In genomic region chr1:153598309-153599172, GRCh38 we compare ENCODE assay signal across 8 cellular contexts. TPM values are rescaled to one million over a fixed set of nuclear protein-coding genes. Genes with fewer than 3 reads are reported as not detected.
DNase-seq lines count a peak whose midpoint lies in the region; ATAC-seq and TF ChIP-seq lines count a peak whose summit lies in the region.

No MANE protein-coding gene starts in this region.

- H3K4me2 ChIP-seq in GM23338 (peak overlapping the region; percentile 73), Karpas-422 (ENCODE audit: low read depth, low read length, poor library complexity, severe bottlenecking) (peak overlapping the region; percentile 60)

- H3K4me3 Mint-ChIP-seq in GM23338: peak overlapping the region; percentile 41; the same call in 1 of the 3 replicates

- H3K79me2 ChIP-seq in GM23338 (replicated peaks; ENCODE audit: insufficient read depth) (no peaks in the 10 kb centered on the region), Karpas-422 (ENCODE audit: low read length) (no peaks in the 10 kb centered on the region)

- peak overlapping the region; percentile 86 for H3K27ac Mint-ChIP-seq in GM23338

- no peak overlapping the region for H2AFZ ChIP-seq in GM23338
- no peak overlapping the region; the same call in 1 of the 2 replicates for H2AFZ ChIP-seq in Karpas-422 (ENCODE audit: low read length)

- intact Hi-C loops in Right ventricle myocardium inferior (cut with DNase I): no loop called here
- intact Hi-C loops in cardiac septum (cut with DNase I): no loop called here

- DNase-seq in Right ventricle myocardium inferior (ENCODE audit: missing footprints) (no peak), cardiac septum (ENCODE audit: low spot score) (no peak), GM23338 (ENCODE audit: low spot score) (peak; percentile 93), Karpas-422 (peak; percentile 91), UCSD-AML1 (lab: John Stamatoyannopoulos, UW; ENCODE audit: unreplicated experiment) (peak; percentile 54), SW 1271 (lab: John Stamatoyannopoulos, UW) (no peak), HUDEP-2 (lab: John Stamatoyannopoulos, UW; ENCODE audit: unreplicated experiment in 76 of 76) (no peak)

- no peak for TF ChIP-seq CTCF in GM23338 (conservative IDR thresholded peaks at IDR 0.05; ENCODE audit: low read depth in 2 of 2)

- peaks cover 8% of the 10 kb centered on the region for H3K27me3 Mint-ChIP-seq in GM23338 (ENCODE audit: insufficient read depth, low read depth, poor library complexity)

- no peaks in the 10 kb centered on the region for H3K9me3 Mint-ChIP-seq in GM23338

- peaks cover 13% of the 10 kb centered on the region for H3K4me1 ChIP-seq in GM23338 (ENCODE audit: insufficient read depth)
- peaks cover 33% of the 10 kb centered on the region for H3K4me1 ChIP-seq in Karpas-422 (ENCODE audit: low read length)
- peaks cover 16% of the 10 kb centered on the region for H3K4me1 ChIP-seq in iPS-18a (ENCODE audit: control insufficient read depth, low read depth, low read length)

- H3K36me3 ChIP-seq in GM23338 (ENCODE audit: insufficient read depth): no peaks in the 10 kb centered on the region
- H3K36me3 ChIP-seq in Karpas-422 (ENCODE audit: insufficient read depth, low read length): no peaks in the 10 kb centered on the region
- H3K36me3 ChIP-seq in iPS-18a (ENCODE audit: control insufficient read depth, low read depth, low read length): no peaks in the 10 kb centered on the region

- H3K27ac ChIP-seq in GM23338 (ENCODE audit: low read depth): peak overlapping the region; percentile 52; the same call in 1 of the 2 replicates
- H3K27ac ChIP-seq in Karpas-422 (ENCODE audit: low read length): peak overlapping the region; percentile 84
- peak overlapping the region; percentile 25 for H3K27ac ChIP-seq in iPS-18a (ENCODE audit: low read length)

- peaks cover 18% of the 10 kb centered on the region for H3K4me1 Mint-ChIP-seq in GM23338

- H4K20me1 ChIP-seq in GM23338 (replicated peaks; ENCODE audit: insufficient read depth): no peaks in the 10 kb centered on the region
- H4K20me1 ChIP-seq in Karpas-422 (ENCODE audit: insufficient read depth, low read depth, low read length): no peaks in the 10 kb centered on the region

- H3K27me3 ChIP-seq in GM23338 (ENCODE audit: insufficient read depth): no peaks in the 10 kb centered on the region
- H3K27me3 ChIP-seq in Karpas-422 (ENCODE audit: low read length): no peaks in the 10 kb centered on the region
- H3K27me3 ChIP-seq in iPS-18a (ENCODE audit: control insufficient read depth, insufficient read depth, low read length): no peaks in the 10 kb centered on the region

- peak overlapping the region; percentile 61 for H3K9ac ChIP-seq in Karpas-422 (ENCODE audit: low read length)
- peak overlapping the region; percentile 6 for H3K9ac ChIP-seq in iPS-18a (ENCODE audit: low read length)

- H3F3A ChIP-seq in GM23338 (replicated peaks; ENCODE audit: low read depth): 0 out of 2 replicates have a peak, but pooled peaks cover 14% of the 10 kb centered on the region

- H3K36me3 Mint-ChIP-seq in GM23338 (ENCODE audit: low read depth): no peaks in the 10 kb centered on the region

- H3K9me2 ChIP-seq in GM23338 (ENCODE audit: insufficient read depth) (no peaks in the 10 kb centered on the region), Karpas-422 (replicated peaks; ENCODE audit: insufficient read depth, low read length) (no peaks in the 10 kb centered on the region)

- H3K9me3 ChIP-seq in Karpas-422 (ENCODE audit: low read length) (no peaks in the 10 kb centered on the region), iPS-18a (ENCODE audit: control insufficient read depth, low read depth, low read length) (no peaks in the 10 kb centered on the region)

- ATAC-seq in Right ventricle myocardium inferior (peak; percentile 60), GM23338 (peak; percentile 99)

- no peak overlapping the region for H3K4me3 ChIP-seq in GM23338
- H3K4me3 ChIP-seq in Karpas-422 (ENCODE audit: low read length): peak overlapping the region; percentile 19; the same call in 1 of the 2 replicates
- H3K4me3 ChIP-seq in iPS-18a (ENCODE audit: low read length): no peak overlapping the region

TF ChIP-seq in GM23338, 12 proteins besides CTCF, POLR2A, EP300 and RAD21 (continues in another document):
- TF ChIP-seq REST (IDR thresholded peaks at IDR 0.05; ENCODE audit: unreplicated experiment) (no peak), CREB1 (CRISPR knock-in tag; IDR thresholded peaks at IDR 0.05; ENCODE audit: low read depth) (0 out of 2 replicates have a peak, but pooled peaks have one; percentile 9), ETS1 (IDR thresholded peaks at IDR 0.05) (peak; percentile 77)

RNA-seq across cellular contexts. Expression of gene S100A16, which starts 14.4 kb away (rescaled TPM):
- total RNA-seq in Right ventricle myocardium inferior: 49.2 TPM
- total RNA-seq in cardiac septum: 39.8 TPM
- total RNA-seq in GM23338 (2014; rRNA removed; shearing (Covaris generic)): 10.6 and 20.4 TPM in 2 replicates
- polyA plus RNA-seq in GM23338 (2016; fragmentation: Nextera tagmentation; extraction: Ambion mirVana): 10.5 and 13.0 TPM in 2 replicates
- total RNA-seq in Karpas-422 (2014; rRNA removed; shearing (Covaris generic); ENCODE audit: low replicate concordance): not detected in 2 replicates

RNA-seq across cellular contexts. Expression of gene S100A14, which starts 17.6 kb away (rescaled TPM):
- total RNA-seq in Right ventricle myocardium inferior: 6.3 TPM
- 3.4 TPM for total RNA-seq in cardiac septum
- 0.28 TPM in 1 of 2 replicates, not detected in the other for total RNA-seq in GM23338 (2014; rRNA removed; shearing (Covaris generic))
- 0.53 and 0.64 TPM in 2 replicates for polyA plus RNA-seq in GM23338 (2016; fragmentation: Nextera tagmentation; extraction: Ambion mirVana)
- total RNA-seq in Karpas-422 (2014; rRNA removed; shearing (Covaris generic); ENCODE audit: low replicate concordance): not detected in 2 replicates

RNA-seq across cellular contexts. Expression of gene S100A13, which starts 28.8 kb away (rescaled TPM):
- total RNA-seq in Right ventricle myocardium inferior (155 TPM), cardiac septum (200 TPM)
- total RNA-seq in GM23338 (2014; rRNA removed; shearing (Covaris generic)): 32.7 and 35.3 TPM in 2 replicates
- 165 and 182 TPM in 2 replicates for polyA plus RNA-seq in GM23338 (2016; fragmentation: Nextera tagmentation; extraction: Ambion mirVana)
- 13.4 and 21.5 TPM in 2 replicates for total RNA-seq in Karpas-422 (2014; rRNA removed; shearing (Covaris generic); ENCODE audit: low replicate concordance)

RNA-seq across cellular contexts. Expression of gene S100A1, which starts 29.7 kb away (rescaled TPM):
- 2,065 TPM for total RNA-seq in Right ventricle myocardium inferior
- total RNA-seq in cardiac septum: 1,915 TPM
- total RNA-seq in GM23338 (2014; rRNA removed; shearing (Covaris generic)): 0.66 TPM in 1 of 2 replicates, not detected in the other
- 0.13 TPM in 1 of 2 replicates, not detected in the other for polyA plus RNA-seq in GM23338 (2016; fragmentation: Nextera tagmentation; extraction: Ambion mirVana)
- total RNA-seq in Karpas-422 (2014; rRNA removed; shearing (Covaris generic); ENCODE audit: low replicate concordance): 15.9 and 18.9 TPM in 2 replicates

RNA-seq across cellular contexts. Expression of gene S100A2, which starts 32.9 kb away (rescaled TPM):
- total RNA-seq in Right ventricle myocardium inferior: 2.3 TPM
- 5.0 TPM for total RNA-seq in cardiac septum
- total RNA-seq in GM23338 (2014; rRNA removed; shearing (Covaris generic)): 0.66 TPM in 1 of 2 replicates, not detected in the other
- polyA plus RNA-seq in GM23338 (2016; fragmentation: Nextera tagmentation; extraction: Ambion mirVana): 0.89 and 1.1 TPM in 2 replicates
- total RNA-seq in Karpas-422 (2014; rRNA removed; shearing (Covaris generic); ENCODE audit: low replicate concordance): not detected in 2 replicates

Comparison
In these comparisons a context has a peak if more than half of its experiments do, and no peak if none do; other contexts are left out.
1. DNase-seq: peak in GM23338 (single experiment), Karpas-422 (single experiment) and UCSD-AML1 (single experiment); none in Right ventricle myocardium inferior (single experiment), cardiac septum (single experiment), SW 1271 (0 of 2) and HUDEP-2 (0 of 76).
2. H3K27ac ChIP-seq: peak in every context shown above with its lines; median percentile 84 in Karpas-422; 52 in GM23338; 25 in iPS-18a.
3. RNA of gene S100A16, which starts 14.4 kb away (total RNA-seq): 49.2 TPM in Right ventricle myocardium inferior (single experiment), 39.8 TPM in cardiac septum (single experiment) and 10.6 to 20.4 TPM in GM23338; not detected in Karpas-422; every median in the first group is over 10 times any median in the second.